1 cellular context compared by ENCODE assay signal in the genomic region with DNA sequence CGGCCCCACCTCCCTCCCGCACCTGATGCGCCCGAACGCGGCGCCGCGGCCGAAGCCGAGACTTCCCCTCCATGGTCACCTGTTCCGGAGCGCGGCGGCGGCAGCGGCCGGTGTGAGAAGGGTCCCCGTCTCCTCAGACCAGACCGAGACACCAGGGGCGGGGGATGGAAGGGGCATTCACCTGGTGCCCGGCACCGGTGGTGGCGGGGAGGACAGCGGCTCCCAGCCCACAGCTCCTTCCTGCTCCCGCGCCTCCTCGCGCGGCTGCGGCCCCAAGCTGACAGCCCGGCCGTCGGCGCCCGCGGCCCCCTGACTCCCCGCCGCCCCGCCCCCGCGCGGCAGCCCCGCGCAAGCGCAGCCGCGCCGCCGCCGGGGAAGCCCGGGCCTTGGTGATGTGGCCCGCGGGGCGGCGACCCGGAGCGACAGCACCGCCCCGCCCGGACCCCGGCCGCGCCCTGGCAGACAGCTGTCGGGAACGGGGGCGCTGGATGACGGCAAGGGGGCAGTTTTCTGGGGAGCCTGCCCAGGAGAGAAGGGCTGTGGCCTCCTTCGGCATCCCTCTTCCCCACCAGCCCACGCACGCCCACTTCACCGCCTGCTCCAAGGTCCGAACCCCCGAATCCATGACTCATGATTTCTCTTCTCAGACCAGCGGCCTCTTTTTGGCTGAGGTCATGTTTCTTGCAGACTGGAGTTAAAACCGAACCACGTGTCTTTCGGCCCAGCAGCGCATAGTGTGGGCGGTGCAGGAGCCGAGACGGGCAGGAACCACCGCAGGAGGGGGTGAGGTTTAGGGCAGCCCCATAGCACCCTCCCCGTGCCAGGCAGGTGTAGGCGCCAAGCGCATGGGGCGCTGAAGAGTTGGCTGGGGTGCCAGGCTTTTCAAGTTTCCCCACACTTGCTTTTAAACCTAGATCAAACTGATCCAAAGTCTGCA.
TF ChIP-seq lines count a peak whose summit lies in the region.

TSS of gene SLC41A2 (minus strand) at position 282 of the 937 bp plus-strand sequence. CDS start 29,763 bp downstream, outside the sequence.

TF ChIP-seq in GM12878, 131 proteins besides CTCF, POLR2A, EP300 and RAD21 (continued from another document):
- TF ChIP-seq NKRF (conservative IDR thresholded peaks at IDR 0.05) (peak; percentile 81), E2F4 (IDR thresholded peaks at IDR 0.05; ENCODE audit: low read depth, low read length) (no peak), POLR2AphosphoS5 (IDR thresholded peaks at IDR 0.05; ENCODE audit: low read length) (peak; percentile 56), MAX (IDR thresholded peaks at IDR 0.05; ENCODE audit: low read depth, low read length) (peak; percentile 40; the same call in 1 of the 2 replicates), RAD51 (IDR thresholded peaks at IDR 0.05) (peak; percentile 75), MTA2 (IDR thresholded peaks at IDR 0.05; ENCODE audit: low read depth) (peak; percentile 62), ZNF207 (IDR thresholded peaks at IDR 0.05; ENCODE audit: borderline replicate concordance) (0 out of 2 replicates have a peak, but pooled peaks have one; percentile 18), KAT2A (conservative IDR thresholded peaks at IDR 0.05; ENCODE audit: control insufficient read depth, low read depth, low read length) (no peak), IKZF2 (IDR thresholded peaks at IDR 0.05) (peak; percentile 50 to 66), NR2C1 (IDR thresholded peaks at IDR 0.05) (no peak), PAX5 (IDR thresholded peaks at IDR 0.05; ENCODE audit: borderline replicate concordance, low read depth, low read length) (peak; percentile 26; the same call in 1 of the 2 replicates), CREB1 (IDR thresholded peaks at IDR 0.05; ENCODE audit: low read depth) (peak; percentile 14; the same call in 1 of the 2 replicates), GATAD2B (conservative IDR thresholded peaks at IDR 0.05; ENCODE audit: low read depth) (peak; percentile 68; the same call in 1 of the 2 replicates), IRF4 (IDR thresholded peaks at IDR 0.05; ENCODE audit: low read depth, low read length) (no peak), BCL3 (IDR thresholded peaks at IDR 0.05; ENCODE audit: borderline replicate concordance, insufficient read depth, low read depth, low read length, poor library complexity, severe bottlenecking) (peak; percentile 52), TCF3 (IDR thresholded peaks at IDR 0.05; ENCODE audit: borderline replicate concordance, insufficient read depth, low read depth, low read length) (peak; percentile 62; the same call in 1 of the 2 replicates), RUNX3 (IDR thresholded peaks at IDR 0.05; ENCODE audit: low read length) (peak; percentile 68), CHD2 (IDR thresholded peaks at IDR 0.05; ENCODE audit: borderline replicate concordance, low read depth, low read length) (no peak), NBN (IDR thresholded peaks at IDR 0.05) (peak; percentile 65; the same call in 1 of the 2 replicates), ASH2L (IDR thresholded peaks at IDR 0.05; ENCODE audit: borderline replicate concordance, low read depth) (peak; percentile 73; the same call in 1 of the 2 replicates), MYC (IDR thresholded peaks at IDR 0.05; ENCODE audit: insufficient read depth, insufficient read length, insufficient replicate concordance, low read length, severe bottlenecking) (peak; percentile 41), STAT1 (conservative IDR thresholded peaks at IDR 0.05) (0 out of 2 replicates have a peak, but pooled peaks have one; percentile 44), MEF2B (IDR thresholded peaks at IDR 0.05; ENCODE audit: partially characterized antibody, poor library complexity, severe bottlenecking) (peak; percentile 45), RELA (IDR thresholded peaks at IDR 0.05; ENCODE audit: borderline replicate concordance, partially characterized antibody) (no peak), NFYA (IDR thresholded peaks at IDR 0.05; ENCODE audit: borderline replicate concordance, low read depth, low read length) (no peak), JUNB (IDR thresholded peaks at IDR 0.05) (peak; percentile 26; the same call in 1 of the 2 replicates), EZH2 (IDR thresholded peaks at IDR 0.05; ENCODE audit: borderline replicate concordance, control insufficient read depth, low read depth, low read length) (no peak), HDAC2 (IDR thresholded peaks at IDR 0.05) (no peak), ATF7 (IDR thresholded peaks at IDR 0.05; ENCODE audit: low read depth) (peak; percentile 92)
- TF ChIP-seq, protein P1, sequence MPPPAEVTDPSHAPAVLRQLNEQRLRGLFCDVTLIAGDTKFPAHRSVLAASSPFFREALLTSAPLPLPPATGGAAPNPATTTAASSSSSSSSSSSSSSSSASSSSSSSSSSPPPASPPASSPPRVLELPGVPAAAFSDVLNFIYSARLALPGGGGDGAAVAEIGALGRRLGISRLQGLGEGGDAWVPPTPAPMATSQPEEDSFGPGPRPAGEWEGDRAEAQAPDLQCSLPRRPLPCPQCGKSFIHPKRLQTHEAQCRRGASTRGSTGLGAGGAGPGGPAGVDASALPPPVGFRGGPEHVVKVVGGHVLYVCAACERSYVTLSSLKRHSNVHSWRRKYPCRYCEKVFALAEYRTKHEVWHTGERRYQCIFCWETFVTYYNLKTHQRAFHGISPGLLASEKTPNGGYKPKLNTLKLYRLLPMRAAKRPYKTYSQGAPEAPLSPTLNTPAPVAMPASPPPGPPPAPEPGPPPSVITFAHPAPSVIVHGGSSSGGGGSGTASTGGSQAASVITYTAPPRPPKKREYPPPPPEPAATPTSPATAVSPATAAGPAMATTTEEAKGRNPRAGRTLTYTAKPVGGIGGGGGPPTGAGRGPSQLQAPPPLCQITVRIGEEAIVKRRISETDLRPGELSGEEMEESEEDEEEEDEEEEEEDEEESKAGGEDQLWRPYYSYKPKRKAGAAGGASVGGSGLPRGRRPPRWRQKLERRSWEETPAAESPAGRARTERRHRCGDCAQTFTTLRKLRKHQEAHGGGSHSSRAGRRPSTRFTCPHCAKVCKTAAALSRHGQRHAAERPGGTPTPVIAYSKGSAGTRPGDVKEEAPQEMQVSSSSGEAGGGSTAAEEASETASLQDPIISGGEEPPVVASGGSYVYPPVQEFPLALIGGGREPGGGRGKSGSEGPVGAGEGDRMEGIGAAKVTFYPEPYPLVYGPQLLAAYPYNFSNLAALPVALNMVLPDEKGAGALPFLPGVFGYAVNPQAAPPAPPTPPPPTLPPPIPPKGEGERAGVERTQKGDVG (CRISPR knock-in tag; IDR thresholded peaks at IDR 0.05) = no peak
- TF ChIP-seq, protein P2, sequence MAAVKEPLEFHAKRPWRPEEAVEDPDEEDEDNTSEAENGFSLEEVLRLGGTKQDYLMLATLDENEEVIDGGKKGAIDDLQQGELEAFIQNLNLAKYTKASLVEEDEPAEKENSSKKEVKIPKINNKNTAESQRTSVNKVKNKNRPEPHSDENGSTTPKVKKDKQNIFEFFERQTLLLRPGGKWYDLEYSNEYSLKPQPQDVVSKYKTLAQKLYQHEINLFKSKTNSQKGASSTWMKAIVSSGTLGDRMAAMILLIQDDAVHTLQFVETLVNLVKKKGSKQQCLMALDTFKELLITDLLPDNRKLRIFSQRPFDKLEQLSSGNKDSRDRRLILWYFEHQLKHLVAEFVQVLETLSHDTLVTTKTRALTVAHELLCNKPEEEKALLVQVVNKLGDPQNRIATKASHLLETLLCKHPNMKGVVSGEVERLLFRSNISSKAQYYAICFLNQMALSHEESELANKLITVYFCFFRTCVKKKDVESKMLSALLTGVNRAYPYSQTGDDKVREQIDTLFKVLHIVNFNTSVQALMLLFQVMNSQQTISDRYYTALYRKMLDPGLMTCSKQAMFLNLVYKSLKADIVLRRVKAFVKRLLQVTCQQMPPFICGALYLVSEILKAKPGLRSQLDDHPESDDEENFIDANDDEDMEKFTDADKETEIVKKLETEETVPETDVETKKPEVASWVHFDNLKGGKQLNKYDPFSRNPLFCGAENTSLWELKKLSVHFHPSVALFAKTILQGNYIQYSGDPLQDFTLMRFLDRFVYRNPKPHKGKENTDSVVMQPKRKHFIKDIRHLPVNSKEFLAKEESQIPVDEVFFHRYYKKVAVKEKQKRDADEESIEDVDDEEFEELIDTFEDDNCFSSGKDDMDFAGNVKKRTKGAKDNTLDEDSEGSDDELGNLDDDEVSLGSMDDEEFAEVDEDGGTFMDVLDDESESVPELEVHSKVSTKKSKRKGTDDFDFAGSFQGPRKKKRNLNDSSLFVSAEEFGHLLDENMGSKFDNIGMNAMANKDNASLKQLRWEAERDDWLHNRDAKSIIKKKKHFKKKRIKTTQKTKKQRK (IDR thresholded peaks at IDR 0.05; ENCODE audit: low read depth, low read length) = no peak
- TF ChIP-seq, protein P3, sequence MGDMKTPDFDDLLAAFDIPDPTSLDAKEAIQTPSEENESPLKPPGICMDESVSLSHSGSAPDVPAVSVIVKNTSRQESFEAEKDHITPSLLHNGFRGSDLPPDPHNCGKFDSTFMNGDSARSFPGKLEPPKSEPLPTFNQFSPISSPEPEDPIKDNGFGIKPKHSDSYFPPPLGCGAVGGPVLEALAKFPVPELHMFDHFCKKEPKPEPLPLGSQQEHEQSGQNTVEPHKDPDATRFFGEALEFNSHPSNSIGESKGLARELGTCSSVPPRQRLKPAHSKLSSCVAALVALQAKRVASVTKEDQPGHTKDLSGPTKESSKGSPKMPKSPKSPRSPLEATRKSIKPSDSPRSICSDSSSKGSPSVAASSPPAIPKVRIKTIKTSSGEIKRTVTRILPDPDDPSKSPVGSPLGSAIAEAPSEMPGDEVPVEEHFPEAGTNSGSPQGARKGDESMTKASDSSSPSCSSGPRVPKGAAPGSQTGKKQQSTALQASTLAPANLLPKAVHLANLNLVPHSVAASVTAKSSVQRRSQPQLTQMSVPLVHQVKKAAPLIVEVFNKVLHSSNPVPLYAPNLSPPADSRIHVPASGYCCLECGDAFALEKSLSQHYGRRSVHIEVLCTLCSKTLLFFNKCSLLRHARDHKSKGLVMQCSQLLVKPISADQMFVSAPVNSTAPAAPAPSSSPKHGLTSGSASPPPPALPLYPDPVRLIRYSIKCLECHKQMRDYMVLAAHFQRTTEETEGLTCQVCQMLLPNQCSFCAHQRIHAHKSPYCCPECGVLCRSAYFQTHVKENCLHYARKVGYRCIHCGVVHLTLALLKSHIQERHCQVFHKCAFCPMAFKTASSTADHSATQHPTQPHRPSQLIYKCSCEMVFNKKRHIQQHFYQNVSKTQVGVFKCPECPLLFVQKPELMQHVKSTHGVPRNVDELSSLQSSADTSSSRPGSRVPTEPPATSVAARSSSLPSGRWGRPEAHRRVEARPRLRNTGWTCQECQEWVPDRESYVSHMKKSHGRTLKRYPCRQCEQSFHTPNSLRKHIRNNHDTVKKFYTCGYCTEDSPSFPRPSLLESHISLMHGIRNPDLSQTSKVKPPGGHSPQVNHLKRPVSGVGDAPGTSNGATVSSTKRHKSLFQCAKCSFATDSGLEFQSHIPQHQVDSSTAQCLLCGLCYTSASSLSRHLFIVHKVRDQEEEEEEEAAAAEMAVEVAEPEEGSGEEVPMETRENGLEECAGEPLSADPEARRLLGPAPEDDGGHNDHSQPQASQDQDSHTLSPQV (IDR thresholded peaks at IDR 0.05) = no peak
- TF ChIP-seq, protein P4, sequence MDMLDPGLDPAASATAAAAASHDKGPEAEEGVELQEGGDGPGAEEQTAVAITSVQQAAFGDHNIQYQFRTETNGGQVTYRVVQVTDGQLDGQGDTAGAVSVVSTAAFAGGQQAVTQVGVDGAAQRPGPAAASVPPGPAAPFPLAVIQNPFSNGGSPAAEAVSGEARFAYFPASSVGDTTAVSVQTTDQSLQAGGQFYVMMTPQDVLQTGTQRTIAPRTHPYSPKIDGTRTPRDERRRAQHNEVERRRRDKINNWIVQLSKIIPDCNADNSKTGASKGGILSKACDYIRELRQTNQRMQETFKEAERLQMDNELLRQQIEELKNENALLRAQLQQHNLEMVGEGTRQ (IDR thresholded peaks at IDR 0.05; ENCODE audit: borderline replicate concordance, low read depth, low read length) = no peak; the same call in 1 of the 2 replicates
TF ChIP-seq in GM12878: peak in this region for 44.
